1 cellular context compared by ENCODE assay signal in the genomic region with DNA sequence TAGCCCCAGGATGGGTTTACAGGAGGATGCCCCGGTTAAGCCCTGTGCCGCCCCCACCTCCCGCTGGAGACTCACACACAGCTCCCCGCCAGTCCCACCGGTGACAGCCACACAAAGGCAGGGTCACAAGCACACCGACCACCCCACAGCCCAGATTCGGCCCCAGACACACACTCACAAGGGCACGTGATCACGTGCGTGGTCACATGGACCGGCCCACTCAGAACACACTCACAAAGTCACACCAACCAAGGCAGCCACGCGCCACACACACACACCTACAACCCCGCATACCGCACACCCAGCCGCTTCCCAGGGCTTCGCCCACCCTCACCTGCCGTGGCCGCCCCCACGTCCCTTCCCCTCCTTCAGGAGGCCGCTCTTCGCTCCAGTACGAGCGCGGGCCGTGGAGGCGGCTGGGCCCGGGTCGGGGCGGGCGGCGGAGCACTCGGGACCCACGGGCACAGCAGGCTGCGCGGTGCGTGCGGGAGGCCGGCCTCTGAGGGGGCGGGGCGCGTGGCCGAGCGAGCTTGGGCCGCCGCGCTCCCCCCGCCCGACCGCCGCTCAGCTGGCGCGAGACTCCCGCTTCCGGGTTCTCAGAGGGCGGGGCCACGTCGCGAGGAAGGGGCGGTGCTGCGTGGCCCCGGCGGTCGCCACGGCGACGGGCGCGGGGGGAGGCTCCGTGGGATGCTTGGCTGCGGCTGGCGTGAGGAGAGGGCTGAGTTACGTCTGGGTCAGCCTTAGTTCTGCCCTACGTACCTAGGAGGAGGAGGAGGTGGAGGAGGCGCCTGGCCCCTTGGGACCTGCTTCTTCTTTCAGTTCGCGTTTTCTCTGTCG.
A peak's percentile ranks its signal among the peaks of the same experiment; 100 is the strongest.
TF ChIP-seq lines count a peak whose summit lies in the region.

A gene with protein sequence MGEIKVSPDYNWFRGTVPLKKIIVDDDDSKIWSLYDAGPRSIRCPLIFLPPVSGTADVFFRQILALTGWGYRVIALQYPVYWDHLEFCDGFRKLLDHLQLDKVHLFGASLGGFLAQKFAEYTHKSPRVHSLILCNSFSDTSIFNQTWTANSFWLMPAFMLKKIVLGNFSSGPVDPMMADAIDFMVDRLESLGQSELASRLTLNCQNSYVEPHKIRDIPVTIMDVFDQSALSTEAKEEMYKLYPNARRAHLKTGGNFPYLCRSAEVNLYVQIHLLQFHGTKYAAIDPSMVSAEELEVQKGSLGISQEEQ (minus strand): TSS at position 584 of the 837 bp plus-strand sequence. CDS start 6,345 bp downstream, outside the sequence.

TF ChIP-seq in HepG2, 621 proteins besides CTCF, POLR2A, EP300 and RAD21 (continued from another document and continues in another):
- TF ChIP-seq, protein P1, sequence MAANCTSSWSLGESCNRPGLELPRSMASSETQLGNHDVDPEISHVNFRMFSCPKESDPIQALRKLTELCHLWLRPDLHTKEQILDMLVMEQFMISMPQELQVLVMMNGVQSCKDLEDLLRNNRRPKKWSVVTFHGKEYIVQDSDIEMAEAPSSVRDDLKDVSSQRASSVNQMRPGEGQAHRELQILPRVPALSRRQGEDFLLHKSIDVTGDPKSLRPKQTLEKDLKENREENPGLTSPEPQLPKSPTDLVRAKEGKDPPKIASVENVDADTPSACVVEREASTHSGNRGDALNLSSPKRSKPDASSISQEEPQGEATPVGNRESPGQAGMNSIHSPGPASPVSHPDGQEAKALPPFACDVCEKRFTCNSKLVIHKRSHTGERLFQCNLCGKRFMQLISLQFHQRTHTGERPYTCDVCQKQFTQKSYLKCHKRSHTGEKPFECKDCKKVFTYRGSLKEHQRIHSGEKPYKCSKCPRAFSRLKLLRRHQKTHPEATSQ (CRISPR knock-in tag; IDR thresholded peaks at IDR 0.05; ENCODE audit: borderline replicate concordance) = no peak
- no peak for TF ChIP-seq PAX8 (CRISPR knock-in tag; IDR thresholded peaks at IDR 0.05; ENCODE audit: borderline replicate concordance)
- TF ChIP-seq ZFP41 (CRISPR knock-in tag; IDR thresholded peaks at IDR 0.05; ENCODE audit: borderline replicate concordance) = no peak
- TF ChIP-seq, protein P2, sequence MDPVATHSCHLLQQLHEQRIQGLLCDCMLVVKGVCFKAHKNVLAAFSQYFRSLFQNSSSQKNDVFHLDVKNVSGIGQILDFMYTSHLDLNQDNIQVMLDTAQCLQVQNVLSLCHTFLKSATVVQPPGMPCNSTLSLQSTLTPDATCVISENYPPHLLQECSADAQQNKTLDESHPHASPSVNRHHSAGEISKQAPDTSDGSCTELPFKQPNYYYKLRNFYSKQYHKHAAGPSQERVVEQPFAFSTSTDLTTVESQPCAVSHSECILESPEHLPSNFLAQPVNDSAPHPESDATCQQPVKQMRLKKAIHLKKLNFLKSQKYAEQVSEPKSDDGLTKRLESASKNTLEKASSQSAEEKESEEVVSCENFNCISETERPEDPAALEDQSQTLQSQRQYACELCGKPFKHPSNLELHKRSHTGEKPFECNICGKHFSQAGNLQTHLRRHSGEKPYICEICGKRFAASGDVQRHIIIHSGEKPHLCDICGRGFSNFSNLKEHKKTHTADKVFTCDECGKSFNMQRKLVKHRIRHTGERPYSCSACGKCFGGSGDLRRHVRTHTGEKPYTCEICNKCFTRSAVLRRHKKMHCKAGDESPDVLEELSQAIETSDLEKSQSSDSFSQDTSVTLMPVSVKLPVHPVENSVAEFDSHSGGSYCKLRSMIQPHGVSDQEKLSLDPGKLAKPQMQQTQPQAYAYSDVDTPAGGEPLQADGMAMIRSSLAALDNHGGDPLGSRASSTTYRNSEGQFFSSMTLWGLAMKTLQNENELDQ (CRISPR knock-in tag; IDR thresholded peaks at IDR 0.05; ENCODE audit: borderline replicate concordance) = no peak
- TF ChIP-seq, protein P3, sequence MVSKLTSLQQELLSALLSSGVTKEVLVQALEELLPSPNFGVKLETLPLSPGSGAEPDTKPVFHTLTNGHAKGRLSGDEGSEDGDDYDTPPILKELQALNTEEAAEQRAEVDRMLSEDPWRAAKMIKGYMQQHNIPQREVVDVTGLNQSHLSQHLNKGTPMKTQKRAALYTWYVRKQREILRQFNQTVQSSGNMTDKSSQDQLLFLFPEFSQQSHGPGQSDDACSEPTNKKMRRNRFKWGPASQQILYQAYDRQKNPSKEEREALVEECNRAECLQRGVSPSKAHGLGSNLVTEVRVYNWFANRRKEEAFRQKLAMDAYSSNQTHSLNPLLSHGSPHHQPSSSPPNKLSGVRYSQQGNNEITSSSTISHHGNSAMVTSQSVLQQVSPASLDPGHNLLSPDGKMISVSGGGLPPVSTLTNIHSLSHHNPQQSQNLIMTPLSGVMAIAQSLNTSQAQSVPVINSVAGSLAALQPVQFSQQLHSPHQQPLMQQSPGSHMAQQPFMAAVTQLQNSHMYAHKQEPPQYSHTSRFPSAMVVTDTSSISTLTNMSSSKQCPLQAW (CRISPR knock-in tag; IDR thresholded peaks at IDR 0.05) = peak; percentile 29; the same call in 1 of the 2 replicates
- no peak for TF ChIP-seq ZFYVE20 (CRISPR knock-in tag; IDR thresholded peaks at IDR 0.05; ENCODE audit: borderline replicate concordance, low read depth)
- TF ChIP-seq MYNN (CRISPR knock-in tag; IDR thresholded peaks at IDR 0.05; ENCODE audit: low read depth) = no peak
- no peak for TF ChIP-seq ZBTB7B (CRISPR knock-in tag; IDR thresholded peaks at IDR 0.05)
- TF ChIP-seq, protein P4, sequence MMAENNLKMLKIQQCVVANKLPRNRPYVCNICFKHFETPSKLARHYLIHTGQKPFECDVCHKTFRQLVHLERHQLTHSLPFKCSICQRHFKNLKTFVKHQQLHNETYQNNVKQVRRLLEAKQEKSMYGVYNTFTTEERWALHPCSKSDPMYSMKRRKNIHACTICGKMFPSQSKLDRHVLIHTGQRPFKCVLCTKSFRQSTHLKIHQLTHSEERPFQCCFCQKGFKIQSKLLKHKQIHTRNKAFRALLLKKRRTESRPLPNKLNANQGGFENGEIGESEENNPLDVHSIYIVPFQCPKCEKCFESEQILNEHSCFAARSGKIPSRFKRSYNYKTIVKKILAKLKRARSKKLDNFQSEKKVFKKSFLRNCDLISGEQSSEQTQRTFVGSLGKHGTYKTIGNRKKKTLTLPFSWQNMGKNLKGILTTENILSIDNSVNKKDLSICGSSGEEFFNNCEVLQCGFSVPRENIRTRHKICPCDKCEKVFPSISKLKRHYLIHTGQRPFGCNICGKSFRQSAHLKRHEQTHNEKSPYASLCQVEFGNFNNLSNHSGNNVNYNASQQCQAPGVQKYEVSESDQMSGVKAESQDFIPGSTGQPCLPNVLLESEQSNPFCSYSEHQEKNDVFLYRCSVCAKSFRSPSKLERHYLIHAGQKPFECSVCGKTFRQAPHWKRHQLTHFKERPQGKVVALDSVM (CRISPR knock-in tag; IDR thresholded peaks at IDR 0.05) = peak; percentile 56
- peak; percentile 70; the same call in 1 of the 2 replicates for TF ChIP-seq THAP11 (CRISPR knock-in tag; IDR thresholded peaks at IDR 0.05)
- TF ChIP-seq, protein P5, sequence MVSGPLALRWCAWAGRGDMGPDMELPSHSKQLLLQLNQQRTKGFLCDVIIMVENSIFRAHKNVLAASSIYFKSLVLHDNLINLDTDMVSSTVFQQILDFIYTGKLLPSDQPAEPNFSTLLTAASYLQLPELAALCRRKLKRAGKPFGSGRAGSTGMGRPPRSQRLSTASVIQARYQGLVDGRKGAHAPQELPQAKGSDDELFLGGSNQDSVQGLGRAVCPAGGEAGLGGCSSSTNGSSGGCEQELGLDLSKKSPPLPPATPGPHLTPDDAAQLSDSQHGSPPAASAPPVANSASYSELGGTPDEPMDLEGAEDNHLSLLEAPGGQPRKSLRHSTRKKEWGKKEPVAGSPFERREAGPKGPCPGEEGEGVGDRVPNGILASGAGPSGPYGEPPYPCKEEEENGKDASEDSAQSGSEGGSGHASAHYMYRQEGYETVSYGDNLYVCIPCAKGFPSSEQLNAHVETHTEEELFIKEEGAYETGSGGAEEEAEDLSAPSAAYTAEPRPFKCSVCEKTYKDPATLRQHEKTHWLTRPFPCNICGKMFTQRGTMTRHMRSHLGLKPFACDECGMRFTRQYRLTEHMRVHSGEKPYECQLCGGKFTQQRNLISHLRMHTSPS (CRISPR knock-in tag; IDR thresholded peaks at IDR 0.05; ENCODE audit: low read depth) = peak; percentile 35; the same call in 1 of the 2 replicates
- TF ChIP-seq ZNF143 (CRISPR knock-in tag; IDR thresholded peaks at IDR 0.05) = no peak
- TF ChIP-seq ZNF501 (CRISPR knock-in tag; IDR thresholded peaks at IDR 0.05) = peak; percentile 73; the same call in 1 of the 2 replicates
- TF ChIP-seq NCOA5 (CRISPR knock-in tag; IDR thresholded peaks at IDR 0.05) = no peak
- no peak for TF ChIP-seq HNRNPUL1 (IDR thresholded peaks at IDR 0.05; ENCODE audit: low read depth, low read length)
- no peak for TF ChIP-seq ARNT (IDR thresholded peaks at IDR 0.05)
- TF ChIP-seq, protein P6, sequence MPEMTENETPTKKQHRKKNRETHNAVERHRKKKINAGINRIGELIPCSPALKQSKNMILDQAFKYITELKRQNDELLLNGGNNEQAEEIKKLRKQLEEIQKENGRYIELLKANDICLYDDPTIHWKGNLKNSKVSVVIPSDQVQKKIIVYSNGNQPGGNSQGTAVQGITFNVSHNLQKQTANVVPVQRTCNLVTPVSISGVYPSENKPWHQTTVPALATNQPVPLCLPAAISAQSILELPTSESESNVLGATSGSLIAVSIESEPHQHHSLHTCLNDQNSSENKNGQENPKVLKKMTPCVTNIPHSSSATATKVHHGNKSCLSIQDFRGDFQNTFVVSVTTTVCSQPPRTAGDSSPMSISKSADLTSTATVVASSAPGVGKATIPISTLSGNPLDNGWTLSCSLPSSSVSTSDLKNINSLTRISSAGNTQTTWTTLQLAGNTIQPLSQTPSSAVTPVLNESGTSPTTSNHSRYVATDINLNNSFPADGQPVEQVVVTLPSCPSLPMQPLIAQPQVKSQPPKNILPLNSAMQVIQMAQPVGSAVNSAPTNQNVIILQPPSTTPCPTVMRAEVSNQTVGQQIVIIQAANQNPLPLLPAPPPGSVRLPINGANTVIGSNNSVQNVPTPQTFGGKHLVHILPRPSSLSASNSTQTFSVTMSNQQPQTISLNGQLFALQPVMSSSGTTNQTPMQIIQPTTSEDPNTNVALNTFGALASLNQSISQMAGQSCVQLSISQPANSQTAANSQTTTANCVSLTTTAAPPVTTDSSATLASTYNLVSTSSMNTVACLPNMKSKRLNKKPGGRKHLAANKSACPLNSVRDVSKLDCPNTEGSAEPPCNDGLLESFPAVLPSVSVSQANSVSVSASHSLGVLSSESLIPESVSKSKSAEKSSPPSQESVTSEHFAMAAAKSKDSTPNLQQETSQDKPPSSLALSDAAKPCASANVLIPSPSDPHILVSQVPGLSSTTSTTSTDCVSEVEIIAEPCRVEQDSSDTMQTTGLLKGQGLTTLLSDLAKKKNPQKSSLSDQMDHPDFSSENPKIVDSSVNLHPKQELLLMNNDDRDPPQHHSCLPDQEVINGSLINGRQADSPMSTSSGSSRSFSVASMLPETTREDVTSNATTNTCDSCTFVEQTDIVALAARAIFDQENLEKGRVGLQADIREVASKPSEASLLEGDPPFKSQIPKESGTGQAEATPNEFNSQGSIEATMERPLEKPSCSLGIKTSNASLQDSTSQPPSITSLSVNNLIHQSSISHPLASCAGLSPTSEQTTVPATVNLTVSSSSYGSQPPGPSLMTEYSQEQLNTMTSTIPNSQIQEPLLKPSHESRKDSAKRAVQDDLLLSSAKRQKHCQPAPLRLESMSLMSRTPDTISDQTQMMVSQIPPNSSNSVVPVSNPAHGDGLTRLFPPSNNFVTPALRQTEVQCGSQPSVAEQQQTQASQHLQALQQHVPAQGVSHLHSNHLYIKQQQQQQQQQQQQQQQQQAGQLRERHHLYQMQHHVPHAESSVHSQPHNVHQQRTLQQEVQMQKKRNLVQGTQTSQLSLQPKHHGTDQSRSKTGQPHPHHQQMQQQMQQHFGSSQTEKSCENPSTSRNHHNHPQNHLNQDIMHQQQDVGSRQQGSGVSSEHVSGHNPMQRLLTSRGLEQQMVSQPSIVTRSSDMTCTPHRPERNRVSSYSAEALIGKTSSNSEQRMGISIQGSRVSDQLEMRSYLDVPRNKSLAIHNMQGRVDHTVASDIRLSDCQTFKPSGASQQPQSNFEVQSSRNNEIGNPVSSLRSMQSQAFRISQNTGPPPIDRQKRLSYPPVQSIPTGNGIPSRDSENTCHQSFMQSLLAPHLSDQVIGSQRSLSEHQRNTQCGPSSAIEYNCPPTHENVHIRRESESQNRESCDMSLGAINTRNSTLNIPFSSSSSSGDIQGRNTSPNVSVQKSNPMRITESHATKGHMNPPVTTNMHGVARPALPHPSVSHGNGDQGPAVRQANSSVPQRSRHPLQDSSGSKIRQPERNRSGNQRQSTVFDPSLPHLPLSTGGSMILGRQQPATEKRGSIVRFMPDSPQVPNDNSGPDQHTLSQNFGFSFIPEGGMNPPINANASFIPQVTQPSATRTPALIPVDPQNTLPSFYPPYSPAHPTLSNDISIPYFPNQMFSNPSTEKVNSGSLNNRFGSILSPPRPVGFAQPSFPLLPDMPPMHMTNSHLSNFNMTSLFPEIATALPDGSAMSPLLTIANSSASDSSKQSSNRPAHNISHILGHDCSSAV (CRISPR knock-in tag; IDR thresholded peaks at IDR 0.05; ENCODE audit: borderline replicate concordance) = no peak
- no peak for TF ChIP-seq ZNF274 (CRISPR knock-in tag; IDR thresholded peaks at IDR 0.05)
- TF ChIP-seq, protein P7, sequence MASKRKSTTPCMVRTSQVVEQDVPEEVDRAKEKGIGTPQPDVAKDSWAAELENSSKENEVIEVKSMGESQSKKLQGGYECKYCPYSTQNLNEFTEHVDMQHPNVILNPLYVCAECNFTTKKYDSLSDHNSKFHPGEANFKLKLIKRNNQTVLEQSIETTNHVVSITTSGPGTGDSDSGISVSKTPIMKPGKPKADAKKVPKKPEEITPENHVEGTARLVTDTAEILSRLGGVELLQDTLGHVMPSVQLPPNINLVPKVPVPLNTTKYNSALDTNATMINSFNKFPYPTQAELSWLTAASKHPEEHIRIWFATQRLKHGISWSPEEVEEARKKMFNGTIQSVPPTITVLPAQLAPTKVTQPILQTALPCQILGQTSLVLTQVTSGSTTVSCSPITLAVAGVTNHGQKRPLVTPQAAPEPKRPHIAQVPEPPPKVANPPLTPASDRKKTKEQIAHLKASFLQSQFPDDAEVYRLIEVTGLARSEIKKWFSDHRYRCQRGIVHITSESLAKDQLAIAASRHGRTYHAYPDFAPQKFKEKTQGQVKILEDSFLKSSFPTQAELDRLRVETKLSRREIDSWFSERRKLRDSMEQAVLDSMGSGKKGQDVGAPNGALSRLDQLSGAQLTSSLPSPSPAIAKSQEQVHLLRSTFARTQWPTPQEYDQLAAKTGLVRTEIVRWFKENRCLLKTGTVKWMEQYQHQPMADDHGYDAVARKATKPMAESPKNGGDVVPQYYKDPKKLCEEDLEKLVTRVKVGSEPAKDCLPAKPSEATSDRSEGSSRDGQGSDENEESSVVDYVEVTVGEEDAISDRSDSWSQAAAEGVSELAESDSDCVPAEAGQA (IDR thresholded peaks at IDR 0.05; ENCODE audit: low read depth) = no peak
- TF ChIP-seq, protein P7 (CRISPR knock-in tag; IDR thresholded peaks at IDR 0.05; ENCODE audit: borderline replicate concordance) = no peak
- TF ChIP-seq SIN3B (IDR thresholded peaks at IDR 0.05; ENCODE audit: low read length) = no peak
- no peak for TF ChIP-seq FOSL2 (CRISPR knock-in tag; IDR thresholded peaks at IDR 0.05)
